8 cellular contexts compared by ENCODE assay signal in the genomic region with DNA sequence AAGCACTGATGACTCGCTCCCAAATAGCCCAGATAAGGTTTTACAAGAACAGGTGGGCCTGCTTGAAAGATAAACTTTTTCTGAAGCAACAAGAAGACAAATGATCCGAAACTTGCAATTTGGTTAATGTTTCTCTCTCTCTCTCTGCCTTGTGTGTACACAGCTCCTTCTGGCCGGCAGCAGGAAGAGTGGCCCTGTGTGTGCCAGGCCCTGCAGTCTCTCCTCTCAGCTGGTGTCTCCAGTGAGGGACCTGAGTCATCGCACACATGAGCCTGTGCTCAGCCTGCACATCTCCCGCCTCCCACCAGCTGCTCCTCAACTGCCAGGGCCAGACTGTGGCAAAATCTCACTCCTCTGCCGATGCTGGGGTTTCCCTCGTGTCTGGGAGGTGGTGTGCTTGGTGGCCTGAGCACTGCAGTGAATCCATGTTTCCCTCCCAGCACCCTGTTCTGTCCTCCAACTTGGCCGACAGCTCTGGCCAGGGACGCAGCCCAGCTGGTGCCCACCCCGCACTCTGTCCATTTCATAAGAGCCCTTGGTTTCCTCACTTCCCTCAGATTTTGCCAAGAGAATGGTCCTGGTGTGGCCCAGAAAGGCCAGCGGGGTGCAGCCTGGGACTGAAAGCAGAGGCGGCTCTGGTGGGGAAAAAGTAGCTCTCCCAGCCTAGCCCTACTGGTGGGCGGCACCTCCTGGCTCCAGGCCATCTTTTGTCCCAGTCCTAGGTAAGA. TPM values are rescaled to one million over a fixed set of nuclear protein-coding genes. Genes with fewer than 3 reads are reported as not detected.
A peak's percentile ranks its signal among the peaks of the same experiment; 100 is the strongest.
DNase-seq lines count a peak whose midpoint lies in the region; ATAC-seq and TF ChIP-seq lines count a peak whose summit lies in the region.

No MANE protein-coding gene starts in this region.

- in situ Hi-C loops in ACHN (cut with HindIII; ENCODE audit: low pct_ligation_motif_present, low pct_unique_long_range_greater_than_20kb, low sequenced_read_pairs): no loop called here

- ATAC-seq in GM19324 (IDR thresholded peaks at IDR 0.05; ENCODE audit: low FRiP score, unreplicated experiment) (peak; percentile 51), HG03135 (IDR thresholded peaks at IDR 0.05; ENCODE audit: unreplicated experiment) (no peak), HG03342 (IDR thresholded peaks at IDR 0.05; ENCODE audit: unreplicated experiment) (no peak)

- no peak overlapping the region for H3K4me3 ChIP-seq in fibroblast of villous mesenchyme (ENCODE audit: low read depth, low read length)

- peak; percentile 73 for DNase-seq in ACHN
- peak; percentile 51 for DNase-seq in NCI-H510A (lab: John Stamatoyannopoulos, UW)
- DNase-seq in fibroblast of villous mesenchyme (ENCODE audit: low read depth): peak; percentile 47
- DNase-seq in smooth muscle cell of the brain vasculature (ENCODE audit: low read depth, low spot score): peak; percentile 31
- no peak for DNase-seq in SKM-1 treated with dmso at 0.1 percent for 144 hours (lab: John Stamatoyannopoulos, UW; ENCODE audit: unreplicated experiment)

- TF ChIP-seq CTCF in fibroblast of villous mesenchyme (IDR thresholded peaks at IDR 0.05; ENCODE audit: insufficient read depth, low read depth, low read length): no peak

RNA-seq across cellular contexts. Expression of gene ERMARD, which starts 49.4 kb away (rescaled TPM):
- 15.8 and 28.5 TPM in 2 replicates for total RNA-seq in fibroblast of villous mesenchyme

RNA-seq across cellular contexts. Expression of gene DYNLT2, which starts 49.5 kb away (rescaled TPM):
- total RNA-seq in fibroblast of villous mesenchyme: 1.3 TPM in 2 replicates
